In genomic region chr12:946656-947055, GRCh38 we compare ENCODE assay signal across 1 cellular context.
TF ChIP-seq lines count a peak whose summit lies in the region.

No MANE protein-coding gene starts in this region.

TF ChIP-seq in GM23338, 12 proteins besides CTCF, POLR2A, EP300 and RAD21 (continued from another document):
- TF ChIP-seq ZNF114 (CRISPR knock-in tag; IDR thresholded peaks at IDR 0.05) (no peak), ZNF331 (CRISPR knock-in tag; IDR thresholded peaks at IDR 0.05; ENCODE audit: low read depth) (no peak)
